ENCODE assay signal across 8 cellular contexts in genomic region chr17:78186689-78187595, GRCh38. TPM values are rescaled to one million over a fixed set of nuclear protein-coding genes. Genes with fewer than 3 reads are reported as not detected.
DNase-seq lines count a peak whose midpoint lies in the region; ATAC-seq and TF ChIP-seq lines count a peak whose summit lies in the region.

Gene AFMID (plus strand): TSS chr17:78187362. CDS start chr17:78187371, 9 bp downstream.
Gene TK1 (minus strand): TSS chr17:78187052. CDS start chr17:78186994, 58 bp downstream.

- peak within 1 kb of the TSS; percentile 64 for H3K4me3 ChIP-seq in epithelial cell of proximal tubule (ENCODE audit: low read depth, low read length)
- H3K4me3 ChIP-seq in mucosa of rectum (ENCODE audit: low read length in 2 of 2) = peak within 1 kb of the TSS; percentile 77 to 88

- DNase-seq in DMS114 treated with DMSO at 0.1 percent for 48 hours (lab: John Stamatoyannopoulos, UW; ENCODE audit: unreplicated experiment) = peak; percentile 90
- DNase-seq in HuH-7 (ENCODE audit: low spot score) = peak; percentile 98
- peak; percentile 99 for DNase-seq in OCI-M1 (lab: John Stamatoyannopoulos, UW)
- DNase-seq in activated T-cell treated with anti-CD3 and anti-CD28 coated beads for 24 hours (ENCODE audit: low read depth) = peak; percentile 89
- DNase-seq in epithelial cell of proximal tubule (ENCODE audit: low read depth) = peak; percentile 73
- DNase-seq in stimulated activated CD8-positive, alpha-beta memory T cell treated with anti-CD3 and anti-CD28 coated beads, Interleukin-4, amount 100 ng/mL, for 48 hours = peak; percentile 98

- ATAC-seq in GM21515 (IDR thresholded peaks at IDR 0.05; ENCODE audit: unreplicated experiment) = peak; percentile 87

- H3K27me3 ChIP-seq in mucosa of rectum (ENCODE audit: control insufficient read depth in 2 of 2, insufficient read depth in 2 of 2, low read length in 2 of 2) = no peaks in the 10 kb centered on the region

- H3K4me1 ChIP-seq in mucosa of rectum (ENCODE audit: control insufficient read depth in 2 of 2, insufficient read depth in 2 of 2, low read length in 2 of 2) = peaks cover 11 to 17% of the 10 kb centered on the region in 2 donors

- peak; percentile 80 for TF ChIP-seq CTCF in epithelial cell of proximal tubule (conservative IDR thresholded peaks at IDR 0.05; ENCODE audit: low read depth, low read length)

- peaks cover 0 to 3% of the 10 kb centered on the region in 2 donors for H3K36me3 ChIP-seq in mucosa of rectum (ENCODE audit: control insufficient read depth in 2 of 2, insufficient read depth in 2 of 2, low read length in 2 of 2)

- H3K9ac ChIP-seq in mucosa of rectum (ENCODE audit: low read depth in 1 of 2, low read length in 2 of 2) = peak within 1 kb of the TSS; percentile 72 to 81

- H3K27ac ChIP-seq in mucosa of rectum (ENCODE audit: low read depth in 2 of 2, low read length in 2 of 2) = peak within 1 kb of the TSS; percentile 90 to 91

- H3K9me3 ChIP-seq in mucosa of rectum (ENCODE audit: control insufficient read depth in 2 of 2, low read length in 2 of 2) = no peaks in the 10 kb centered on the region

RNA-seq across cellular contexts. Expression of gene AFMID, which starts in this region (rescaled TPM):
- 29.5 and 47.2 TPM in 2 replicates for total RNA-seq in epithelial cell of proximal tubule

RNA-seq across cellular contexts. Expression of gene TK1, which starts in this region (rescaled TPM):
- total RNA-seq in epithelial cell of proximal tubule = 245 and 276 TPM in 2 replicates

Comparison
In these comparisons a context has a peak if more than half of its experiments do, and no peak if none do; other contexts are left out.
1. Peak in every context shown above with its lines: DNase-seq, ATAC-seq, H3K4me3 ChIP-seq and H3K27ac ChIP-seq.